Comparison of ENCODE assay signal across 1 cellular context in the genomic region with DNA sequence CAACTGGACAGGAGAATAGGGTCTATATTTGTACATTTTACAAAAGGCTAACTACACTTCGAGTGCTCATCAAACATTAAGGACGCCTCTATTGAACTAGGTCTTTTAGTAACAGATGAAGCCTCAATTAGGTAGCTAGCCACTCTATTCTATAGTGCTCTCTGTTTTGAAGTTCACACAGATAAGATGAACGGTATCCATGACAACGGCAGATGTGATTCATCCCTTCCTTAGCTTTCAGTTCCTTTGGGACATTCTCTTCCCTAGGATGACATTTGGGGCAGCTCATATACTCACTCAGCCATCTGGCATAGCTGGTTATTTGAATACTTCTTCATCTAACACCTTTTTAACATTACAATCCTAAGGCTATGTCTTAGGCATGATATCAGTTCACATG.
TF ChIP-seq lines count a peak whose summit lies in the region.

No MANE protein-coding gene starts in this region.

TF ChIP-seq in IMR-90, 13 proteins besides CTCF, POLR2A, EP300 and RAD21:
- TF ChIP-seq BHLHE40 (IDR thresholded peaks at IDR 0.05; ENCODE audit: low read depth, low read length) (no peak), CHD1 (IDR thresholded peaks at IDR 0.05; ENCODE audit: low read depth, low read length) (no peak), RFX5 (IDR thresholded peaks at IDR 0.05; ENCODE audit: low read depth, low read length) (no peak), MXI1 (IDR thresholded peaks at IDR 0.05; ENCODE audit: borderline replicate concordance, low read depth, low read length) (no peak), MAZ (IDR thresholded peaks at IDR 0.05; ENCODE audit: borderline replicate concordance, low read depth, low read length) (no peak), MAFK (IDR thresholded peaks at IDR 0.05; ENCODE audit: low read depth, low read length) (no peak), NFE2L2 (IDR thresholded peaks at IDR 0.05; ENCODE audit: low read depth, low read length) (no peak), SMC3 (IDR thresholded peaks at IDR 0.05; ENCODE audit: low read depth, low read length) (no peak), RCOR1 (IDR thresholded peaks at IDR 0.05; ENCODE audit: insufficient replicate concordance, low read length) (no peak), ELK1 (IDR thresholded peaks at IDR 0.05; ENCODE audit: borderline replicate concordance, low read depth, low read length) (no peak), CEBPB (IDR thresholded peaks at IDR 0.05; ENCODE audit: low read depth, low read length) (no peak), FOS (IDR thresholded peaks at IDR 0.05; ENCODE audit: low read depth, low read length) (no peak)
- TF ChIP-seq, protein P1, sequence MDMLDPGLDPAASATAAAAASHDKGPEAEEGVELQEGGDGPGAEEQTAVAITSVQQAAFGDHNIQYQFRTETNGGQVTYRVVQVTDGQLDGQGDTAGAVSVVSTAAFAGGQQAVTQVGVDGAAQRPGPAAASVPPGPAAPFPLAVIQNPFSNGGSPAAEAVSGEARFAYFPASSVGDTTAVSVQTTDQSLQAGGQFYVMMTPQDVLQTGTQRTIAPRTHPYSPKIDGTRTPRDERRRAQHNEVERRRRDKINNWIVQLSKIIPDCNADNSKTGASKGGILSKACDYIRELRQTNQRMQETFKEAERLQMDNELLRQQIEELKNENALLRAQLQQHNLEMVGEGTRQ (IDR thresholded peaks at IDR 0.05; ENCODE audit: low read depth, low read length), result no peak
